In genomic region chr1:193110864-193111263, GRCh38 we compare ENCODE assay signal across 18 cellular contexts. TPM values are rescaled to one million over a fixed set of nuclear protein-coding genes. Genes with fewer than 3 reads are reported as not detected.
DNase-seq lines count a peak whose midpoint lies in the region; ATAC-seq and TF ChIP-seq lines count a peak whose summit lies in the region.
"Had no signal": no experiment of that assay in that cellular context is flagged by ENCODE, and none has a peak within 500 bp of the region (broad histone marks: within the 10 kb centered on the region; RNA-seq: fewer than 3 reads in every experiment).

No MANE protein-coding gene starts in this region.

- H3K27me3 ChIP-seq in GM23338 (ENCODE audit: insufficient read depth) (no peaks in the 10 kb centered on the region), Panc1 (ENCODE audit: control insufficient read depth, insufficient read depth, low read length) (no peaks in the 10 kb centered on the region), gastroesophageal sphincter (no peaks in the 10 kb centered on the region), spleen (replicated peaks in 1 of 7) (no peaks in the 10 kb centered on the region)
- H3K27me3 ChIP-seq: transverse colon had no signal

- no peak for TF ChIP-seq EP300 in gastroesophageal sphincter (IDR thresholded peaks at IDR 0.05)

- no TSS peak for BruUV-seq in Panc1 (replicated peaks; lab: Mats Ljungman, UMichigan)

- H4K20me1 ChIP-seq in GM23338 (replicated peaks; ENCODE audit: insufficient read depth), result no peaks in the 10 kb centered on the region

- TF ChIP-seq POLR2A in gastroesophageal sphincter (IDR thresholded peaks at IDR 0.05) (no peak), spleen (IDR thresholded peaks at IDR 0.05) (no peak)

- CTCF ChIA-PET in Panc1 (lab: Charles Lee), result interaction anchor here (0.7 kb wide), 1 partner anchor 73 kb away, joined by 5 read pairs; no protein-coding TSS in a partner anchor

- in situ Hi-C loops in Panc1 (cut with HindIII; ENCODE audit: low pct_unique_long_range_greater_than_20kb, low sequenced_read_pairs), result no loop called here

- no peak overlapping the region for H3K4me2 ChIP-seq in GM23338

- H3K4me1 ChIP-seq in GM23338 (ENCODE audit: insufficient read depth) (peaks cover 25% of the 10 kb centered on the region), Panc1 (ENCODE audit: control insufficient read depth, insufficient read depth, low read length) (peaks cover 37% of the 10 kb centered on the region), gastroesophageal sphincter (peaks cover 0 to 38% (median 4%) of the 10 kb centered on the region in 3 donors), spleen (peaks cover 0 to 24% (median 5%) of the 10 kb centered on the region in 6 donors)

- H3K4me3 ChIP-seq in GM23338 (no peak overlapping the region), Panc1 (ENCODE audit: low read depth in 2 of 2, low read length in 2 of 2) (no peak overlapping the region), gastroesophageal sphincter (no peak overlapping the region), spleen (no peak overlapping the region)
- H3K4me3 ChIP-seq: transverse colon had no signal

- no peaks in the 10 kb centered on the region for H3K9me3 Mint-ChIP-seq in GM23338
- H3K9me3 Mint-ChIP-seq: activated naive CD4-positive, alpha-beta T cell treated with anti-CD3 and anti-CD28 coated beads for 36 hours; dendritic cell treated with granulocyte-macrophage colony-stimulating factor and Interleukin-4, amounts not matched to agents 40 ng/mL and 50 ng/mL, for 4 days; stimulated activated naive CD8-positive, alpha-beta T cell treated with anti-CD3 and anti-CD28 coated beads, Interleukin-15, amount 100 ng/mL, for 72 hours had no signal

- POLR2A ChIA-PET in Panc1 (lab: Charles Lee), result no interaction called here

- H3K36me3 ChIP-seq in GM23338 (ENCODE audit: insufficient read depth) (no peaks in the 10 kb centered on the region), Panc1 (ENCODE audit: control insufficient read depth, insufficient read depth, low read length) (no peaks in the 10 kb centered on the region), gastroesophageal sphincter (no peaks in the 10 kb centered on the region), spleen (no peaks in the 10 kb centered on the region)
- H3K36me3 ChIP-seq: transverse colon, WERI-Rb-1 had no signal

- DNase-seq in GM23338 (ENCODE audit: low spot score), result no peak
- no peak for DNase-seq in Panc1 (ENCODE audit: low read depth, low spot score)
- DNase-seq in spleen, result no peak
- DNase-seq in H4 (ENCODE audit: low spot score), result no peak
- no peak for DNase-seq in NCI-H2196 treated with DMSO at 0.1 percent for 48 hours (lab: John Stamatoyannopoulos, UW; ENCODE audit: unreplicated experiment)
- DNase-seq: activated CD4-positive, alpha-beta T cell treated with anti-CD3 and anti-CD28 coated beads, Interleukin-2, amount 50 U/mL, for 1 hour; activated CD8-positive, alpha-beta memory T cell treated with anti-CD3 and anti-CD28 coated beads, Interleukin-2, amount 10 ng/mL, durations not matched to agents 7 days and 5 days; activated naive CD4-positive, alpha-beta T cell treated with anti-CD3 and anti-CD28 coated beads for 36 hours; NCI-H2171; NCI-H524; retina; stimulated activated naive CD8-positive, alpha-beta T cell treated with anti-CD3 and anti-CD28 coated beads, Interleukin-15, amount 100 ng/mL, for 72 hours; WERI-Rb-1 had no signal

- no peaks in the 10 kb centered on the region for H3K9me2 ChIP-seq in GM23338 (ENCODE audit: insufficient read depth)

- H2AFZ ChIP-seq in GM23338, result peak overlapping the region; percentile 53; the same call in 1 of the 2 replicates

- H3K36me3 Mint-ChIP-seq in GM23338 (ENCODE audit: low read depth), result no peaks in the 10 kb centered on the region
- H3K36me3 Mint-ChIP-seq: activated CD8-positive, alpha-beta memory T cell treated with anti-CD3 and anti-CD28 coated beads, Interleukin-2, amount 10 ng/mL, durations not matched to agents 7 days and 5 days had no signal

- peaks cover 2% of the 10 kb centered on the region for H3K27me3 Mint-ChIP-seq in GM23338 (ENCODE audit: insufficient read depth, low read depth, poor library complexity)
- H3K27me3 Mint-ChIP-seq: dendritic cell treated with granulocyte-macrophage colony-stimulating factor and Interleukin-4, amounts not matched to agents 40 ng/mL and 50 ng/mL, for 4 days; stimulated activated naive CD8-positive, alpha-beta T cell treated with anti-CD3 and anti-CD28 coated beads, Interleukin-15, amount 100 ng/mL, for 72 hours had no signal

- TF ChIP-seq CTCF in GM23338 (conservative IDR thresholded peaks at IDR 0.05; ENCODE audit: low read depth in 2 of 2) (no peak), Panc1 (IDR thresholded peaks at IDR 0.05) (no peak), gastroesophageal sphincter (IDR thresholded peaks at IDR 0.05) (no peak), spleen (IDR thresholded peaks at IDR 0.05 in 8 of 11, conservative IDR thresholded peaks at IDR 0.05 in 3 of 11) (no peak)

- ATAC-seq in GM23338 (no peak), Panc1 (no peak), gastroesophageal sphincter (no peak), HG02610 (IDR thresholded peaks at IDR 0.05; ENCODE audit: unreplicated experiment) (no peak), GM19395 (IDR thresholded peaks at IDR 0.05; ENCODE audit: unreplicated experiment) (no peak)
- ATAC-seq: activated CD8-positive, alpha-beta memory T cell treated with anti-CD3 and anti-CD28 coated beads, Interleukin-2, amount 10 ng/mL, durations not matched to agents 7 days and 5 days; stimulated activated naive CD8-positive, alpha-beta T cell treated with anti-CD3 and anti-CD28 coated beads, Interleukin-15, amount 100 ng/mL, for 72 hours had no signal

- H3K4me3 Mint-ChIP-seq in GM23338, result no peak overlapping the region
- H3K4me3 Mint-ChIP-seq: activated CD8-positive, alpha-beta memory T cell treated with anti-CD3 and anti-CD28 coated beads, Interleukin-2, amount 10 ng/mL, durations not matched to agents 7 days and 5 days; activated naive CD4-positive, alpha-beta T cell treated with anti-CD3 and anti-CD28 coated beads for 36 hours; dendritic cell treated with granulocyte-macrophage colony-stimulating factor and Interleukin-4, amounts not matched to agents 40 ng/mL and 50 ng/mL, for 4 days; stimulated activated naive CD8-positive, alpha-beta T cell treated with anti-CD3 and anti-CD28 coated beads, Interleukin-15, amount 100 ng/mL, for 72 hours had no signal

- peaks cover 46% of the 10 kb centered on the region for H3K4me1 Mint-ChIP-seq in GM23338

- 76 to 85% methylated on average over 3 of the region's 3 CpGs for WGBS in gastroesophageal sphincter (ENCODE audit: low coverage in 1 of 2), 2 donors
- 82 to 95% (median 89%) methylated on average over 3 of the region's 3 CpGs for WGBS in spleen, 5 donors

- no peaks in the 10 kb centered on the region for H3K9me3 ChIP-seq in Panc1 (ENCODE audit: control insufficient read depth, insufficient read depth, low read depth, low read length)
- no peaks in the 10 kb centered on the region for H3K9me3 ChIP-seq in gastroesophageal sphincter
- H3K9me3 ChIP-seq in spleen, result no peaks in the 10 kb centered on the region
- H3K9me3 ChIP-seq: transverse colon had no signal

- no peak overlapping the region for H3K27ac Mint-ChIP-seq in GM23338
- H3K27ac Mint-ChIP-seq: activated CD8-positive, alpha-beta memory T cell treated with anti-CD3 and anti-CD28 coated beads, Interleukin-2, amount 10 ng/mL, durations not matched to agents 7 days and 5 days; activated naive CD4-positive, alpha-beta T cell treated with anti-CD3 and anti-CD28 coated beads for 36 hours; dendritic cell treated with granulocyte-macrophage colony-stimulating factor and Interleukin-4, amounts not matched to agents 40 ng/mL and 50 ng/mL, for 4 days; stimulated activated naive CD8-positive, alpha-beta T cell treated with anti-CD3 and anti-CD28 coated beads, Interleukin-15, amount 100 ng/mL, for 72 hours had no signal

- H3K27ac ChIP-seq in GM23338 (ENCODE audit: low read depth) (no peak overlapping the region), Panc1 (ENCODE audit: low read length) (peak overlapping the region; percentile 87), gastroesophageal sphincter (peak overlapping the region in 3 of 4 donors; percentile 42 to 70 (median 56)), spleen (peak overlapping the region in 5 of 8 donors; percentile 53 to 77 (median 63))
- H3K27ac ChIP-seq: WERI-Rb-1 had no signal

- H3F3A ChIP-seq in GM23338 (replicated peaks; ENCODE audit: low read depth), result no peaks in the 10 kb centered on the region

- intact Hi-C loops in Panc1 (cut with micrococcal nuclease; ENCODE audit: unreplicated experiment), result no loop called here
- intact Hi-C loops in spleen (cut with DNase I; ENCODE audit: low total_unique reads), result no loop called here

- H3K79me2 ChIP-seq in GM23338 (replicated peaks; ENCODE audit: insufficient read depth), result no peaks in the 10 kb centered on the region

RNA-seq across cellular contexts. Expression of gene GLRX2, which starts 5.7 kb away (rescaled TPM):
- 7.2 and 7.7 TPM in 2 replicates for total RNA-seq in GM23338 (2014; rRNA removed; shearing (Covaris generic))
- 28.3 and 37.8 TPM in 2 replicates for polyA plus RNA-seq in GM23338 (2016; fragmentation: Nextera tagmentation; extraction: Ambion mirVana)
- 40.1 TPM for total RNA-seq in Panc1 (2021; ENCODE audit: unreplicated experiment)
- 26.7 TPM for polyA plus RNA-seq in Panc1 (2012; ENCODE audit: insufficient read length)
- total RNA-seq in gastroesophageal sphincter, result 10 to 100 TPM in 2 of 4 donors, 1 to 10 TPM in 2; 7.0 to 14.4 (median 9.3) TPM
- 10 to 100 TPM in 4 of 7 donors, 1 to 10 TPM in 3; 5.9 to 20.0 (median 11.8) TPM for total RNA-seq in spleen
- polyA plus RNA-seq in spleen, result 10 to 100 TPM in 2 of 3 donors, 1 to 10 TPM in 1; 6.0 to 11.0 (median 10.9) TPM
- 26.7 and 41.3 TPM in 2 replicates for total RNA-seq in H4 (2014; rRNA removed; shearing (Covaris generic))

RNA-seq across cellular contexts. Expression of gene CDC73, which starts 11.0 kb away (rescaled TPM):
- 36.9 and 40.4 TPM in 2 replicates for total RNA-seq in GM23338 (2014; rRNA removed; shearing (Covaris generic))
- polyA plus RNA-seq in GM23338 (2016; fragmentation: Nextera tagmentation; extraction: Ambion mirVana) (62.5 and 63.2 TPM in 2 replicates), spleen (10 to 100 TPM in 1 of 3 donors, 1 to 10 TPM in 2; 6.5 to 10.3 (median 6.9) TPM)
- total RNA-seq in Panc1 (2021; ENCODE audit: unreplicated experiment) (78.2 TPM), gastroesophageal sphincter (10 to 100 TPM; 42.7 to 73.3 (median 53.7) TPM), spleen (10 to 100 TPM; 32.4 to 76.7 (median 62.7) TPM)
- 36.0 TPM for polyA plus RNA-seq in Panc1 (2012; ENCODE audit: insufficient read length)
- 11.3 and 16.6 TPM in 2 replicates for total RNA-seq in H4 (2014; rRNA removed; shearing (Covaris generic))

RNA-seq across cellular contexts. Expression of gene RO60, which starts 51.5 kb away (rescaled TPM):
- 122 and 130 TPM in 2 replicates for total RNA-seq in GM23338 (2014; rRNA removed; shearing (Covaris generic))
- 87.3 and 103 TPM in 2 replicates for polyA plus RNA-seq in GM23338 (2016; fragmentation: Nextera tagmentation; extraction: Ambion mirVana)
- total RNA-seq in Panc1 (2021; ENCODE audit: unreplicated experiment), result 74.8 TPM
- 15.2 TPM for polyA plus RNA-seq in Panc1 (2012; ENCODE audit: insufficient read length)
- 100 to 1,000 TPM; 137 to 185 (median 150) TPM for total RNA-seq in gastroesophageal sphincter
- total RNA-seq in spleen, result 10 to 100 TPM; 65.3 to 87.1 (median 81.5) TPM
- polyA plus RNA-seq in spleen, result 1 to 10 TPM; 4.7 to 7.8 (median 4.7) TPM
- 31.8 and 49.5 TPM in 2 replicates for total RNA-seq in H4 (2014; rRNA removed; shearing (Covaris generic))

RNA-seq across cellular contexts. Expression of gene UCHL5, which starts 51.7 kb away (rescaled TPM):
- 40.2 and 42.5 TPM in 2 replicates for total RNA-seq in GM23338 (2014; rRNA removed; shearing (Covaris generic))
- 60.2 and 67.1 TPM in 2 replicates for polyA plus RNA-seq in GM23338 (2016; fragmentation: Nextera tagmentation; extraction: Ambion mirVana)
- total RNA-seq in Panc1 (2021; ENCODE audit: unreplicated experiment), result 42.6 TPM
- polyA plus RNA-seq in Panc1 (2012; ENCODE audit: insufficient read length), result 36.8 TPM
- total RNA-seq in gastroesophageal sphincter, result 10 to 100 TPM; 24.1 to 42.7 (median 32.8) TPM
- 10 to 100 TPM; 29.4 to 41.7 (median 36.9) TPM for total RNA-seq in spleen
- polyA plus RNA-seq in spleen, result 10 to 100 TPM in 2 of 3 donors, 1 to 10 TPM in 1; 9.9 to 16.8 (median 13.5) TPM
- total RNA-seq in H4 (2014; rRNA removed; shearing (Covaris generic)), result 14.1 and 25.6 TPM in 2 replicates
